Comparison of ENCODE assay signal across 11 cellular contexts in the genomic region with DNA sequence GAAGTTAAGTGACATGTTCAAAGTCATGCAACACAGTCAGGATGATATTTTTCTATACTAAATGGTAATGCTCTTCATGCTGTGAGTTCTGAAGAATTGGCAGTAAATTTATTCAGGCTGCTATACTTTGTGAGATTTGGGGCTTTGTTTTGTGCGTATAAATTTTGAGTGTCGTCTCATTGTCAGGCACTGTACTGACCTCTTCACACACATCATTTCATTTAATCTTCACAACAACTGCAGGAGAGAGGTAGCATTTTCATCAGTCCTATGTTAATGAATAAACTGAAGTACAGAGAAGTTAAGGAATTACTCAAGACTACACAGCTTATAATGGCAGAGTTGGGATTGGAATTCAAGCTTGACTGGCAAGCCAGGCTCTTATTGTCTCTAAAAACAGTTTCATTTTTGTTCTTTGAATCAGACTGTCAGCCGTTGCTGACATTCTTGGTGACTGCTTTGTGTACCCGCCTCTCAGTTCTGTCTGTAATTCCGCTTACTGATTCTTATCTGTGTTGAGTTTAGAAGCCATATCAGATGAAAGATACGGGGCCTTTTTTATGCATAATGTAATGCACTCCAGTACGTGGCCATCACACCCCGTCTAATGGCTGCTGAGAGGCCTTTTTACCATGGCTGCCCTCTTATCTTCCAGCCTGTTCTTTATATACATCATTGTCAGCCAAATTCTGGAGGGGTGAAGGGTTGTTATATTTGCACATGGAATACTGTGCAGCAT.
DNase-seq lines count a peak whose midpoint lies in the region; ATAC-seq, FAIRE-seq and TF ChIP-seq lines count a peak whose summit lies in the region.
"Had no signal": no experiment of that assay in that cellular context is flagged by ENCODE, and none has a peak within 500 bp of the region (broad histone marks: within the 10 kb centered on the region; RNA-seq: fewer than 3 reads in every experiment).

No MANE protein-coding gene starts in this region.

- H3K27ac Mint-ChIP-seq in activated T-helper 1 cell treated with anti-CD3 and anti-CD28 coated beads, Interleukin-12 subunit alpha, Interleukin-12 subunit beta, Interleukin-2, Interleukin-4 antibody, amounts not matched to agents 30 ng/mL and 10 ng/mL and 1 ng/mL, durations not matched to agents 14 hours and 24 hours and 36 hours = peak overlapping the region; percentile 86
- H3K27ac Mint-ChIP-seq in immature natural killer cell (peak overlapping the region; percentile 28 to 94 (median 73)), type B pancreatic cell (peak overlapping the region; percentile 3)

- no peak overlapping the region for H3K4me3 ChIP-seq in HepG2 (replicated peaks in 1 of 3; ENCODE audit: insufficient read depth in 1 of 3, low read depth in 2 of 3, low read length in 3 of 3)
- H3K4me3 ChIP-seq in right lobe of liver = no peak overlapping the region

- TF ChIP-seq POLR2A in HepG2 (IDR thresholded peaks at IDR 0.05; ENCODE audit: insufficient read depth in 1 of 2, low read depth in 2 of 2, low read length in 2 of 2) = no peak
- no peak for TF ChIP-seq POLR2A in right lobe of liver (IDR thresholded peaks at IDR 0.05)

- H3K4me1 ChIP-seq in HepG2 (ENCODE audit: insufficient read depth, low read length) (0 out of 2 replicates have a peak, but pooled peaks cover 7% of the 10 kb centered on the region), right lobe of liver (no peaks in the 10 kb centered on the region)

- H4K20me1 ChIP-seq in HepG2 (ENCODE audit: insufficient read depth, low read length) = no peaks in the 10 kb centered on the region

- peaks cover 3% of the 10 kb centered on the region for H3K9me3 Mint-ChIP-seq in activated T-helper 1 cell treated with anti-CD3 and anti-CD28 coated beads, Interleukin-12 subunit alpha, Interleukin-12 subunit beta, Interleukin-2, Interleukin-4 antibody, amounts not matched to agents 30 ng/mL and 10 ng/mL and 1 ng/mL, durations not matched to agents 14 hours and 24 hours and 36 hours
- H3K9me3 Mint-ChIP-seq in immature natural killer cell (no peaks in the 10 kb centered on the region), type B pancreatic cell (no peaks in the 10 kb centered on the region)

- peak overlapping the region; percentile 61 for H3K4me3 Mint-ChIP-seq in activated T-helper 1 cell treated with anti-CD3 and anti-CD28 coated beads, Interleukin-12 subunit alpha, Interleukin-12 subunit beta, Interleukin-2, Interleukin-4 antibody, amounts not matched to agents 30 ng/mL and 10 ng/mL and 1 ng/mL, durations not matched to agents 14 hours and 24 hours and 36 hours
- H3K4me3 Mint-ChIP-seq in immature natural killer cell (peak overlapping the region in 4 of 5 donors; percentile 19 to 60 (median 36)), type B pancreatic cell (no peak overlapping the region)

- TF ChIP-seq CTCF in HepG2 (CRISPR knock-in tag; IDR thresholded peaks at IDR 0.05) (no peak), right lobe of liver (IDR thresholded peaks at IDR 0.05) (no peak), type B pancreatic cell (conservative IDR thresholded peaks at IDR 0.05) (no peak)

- ATAC-seq in HepG2 (no peak; the same call in 1 of the 3 replicates), right lobe of liver (no peak), HG02840 (IDR thresholded peaks at IDR 0.05; ENCODE audit: low FRiP score, unreplicated experiment) (no peak)

- no peak overlapping the region for H3K9ac ChIP-seq in HepG2 (ENCODE audit: insufficient read depth, low read depth, low read length)

- POLR2A ChIA-PET in HepG2 (lab: Yijun Ruan, JAX) = no interaction called here

- peaks cover 31% of the 10 kb centered on the region for H3K4me1 Mint-ChIP-seq in activated T-helper 1 cell treated with anti-CD3 and anti-CD28 coated beads, Interleukin-12 subunit alpha, Interleukin-12 subunit beta, Interleukin-2, Interleukin-4 antibody, amounts not matched to agents 30 ng/mL and 10 ng/mL and 1 ng/mL, durations not matched to agents 14 hours and 24 hours and 36 hours (ENCODE audit: low read depth)
- H3K4me1 Mint-ChIP-seq in immature natural killer cell (peaks cover 24 to 38% of the 10 kb centered on the region in 2 donors), type B pancreatic cell (ENCODE audit: unreplicated experiment) (peaks cover 9% of the 10 kb centered on the region)

- no TSS peak for BruUV-seq in HepG2 (replicated peaks; lab: Mats Ljungman, UMichigan)

- CTCF ChIA-PET in HepG2 (lab: Yijun Ruan, JAX; ENCODE audit: low intra/inter-chr PET ratio, low total read pairs) = no interaction called here

- in situ Hi-C loops in HepG2 (cut with HindIII; ENCODE audit: extremely low pct_ligation_motif_present, low pct_unique_long_range_greater_than_20kb) = no loop called here

- peaks cover 28% of the 10 kb centered on the region for H3K36me3 Mint-ChIP-seq in activated T-helper 1 cell treated with anti-CD3 and anti-CD28 coated beads, Interleukin-12 subunit alpha, Interleukin-12 subunit beta, Interleukin-2, Interleukin-4 antibody, amounts not matched to agents 30 ng/mL and 10 ng/mL and 1 ng/mL, durations not matched to agents 14 hours and 24 hours and 36 hours (ENCODE audit: low read depth)
- H3K36me3 Mint-ChIP-seq in immature natural killer cell (peaks cover 11 to 45% (median 19%) of the 10 kb centered on the region in 3 donors), type B pancreatic cell (peaks cover 10% of the 10 kb centered on the region)

- H3K36me3 ChIP-seq in HepG2 (replicated peaks in 1 of 2; ENCODE audit: control insufficient read depth in 1 of 2, insufficient read depth in 2 of 2, low read length in 2 of 2) = peaks cover 21 to 66% of the 10 kb centered on the region in 2 experiments
- peaks cover 0 to 19% (median 2%) of the 10 kb centered on the region in 4 donors for H3K36me3 ChIP-seq in right lobe of liver

- DNase-seq in HepG2 (ENCODE audit: low spot score) = peak; percentile 35
- DNase-seq in right lobe of liver = no peak
- peak; percentile 53 for DNase-seq in activated T-helper 1 cell treated with anti-CD3 and anti-CD28 coated beads, Interleukin-12 subunit alpha, Interleukin-12 subunit beta, Interleukin-2, Interleukin-4 antibody, amounts not matched to agents 30 ng/mL and 10 ng/mL and 1 ng/mL, durations not matched to agents 14 hours and 24 hours and 36 hours (ENCODE audit: low spot score)
- peak in 1 of 3 donors; percentile 10 for DNase-seq in immature natural killer cell
- DNase-seq in type B pancreatic cell (ENCODE audit: extremely low spot score, unreplicated experiment) = no peak
- DNase-seq in NCI-H2171 (lab: John Stamatoyannopoulos, UW) = no peak
- DNase-seq in middle frontal gyrus (ENCODE audit: extremely low spot score, low spot score) = no peak
- DNase-seq: DMS79 treated with DMSO at 0.1 percent for 48 hours, HCEC 1CT, NCI-H2029 treated with DMSO at 0.1 percent for 48 hours had no signal

- no peaks in the 10 kb centered on the region for H3K27me3 Mint-ChIP-seq in activated T-helper 1 cell treated with anti-CD3 and anti-CD28 coated beads, Interleukin-12 subunit alpha, Interleukin-12 subunit beta, Interleukin-2, Interleukin-4 antibody, amounts not matched to agents 30 ng/mL and 10 ng/mL and 1 ng/mL, durations not matched to agents 14 hours and 24 hours and 36 hours (ENCODE audit: insufficient read depth)
- H3K27me3 Mint-ChIP-seq in immature natural killer cell (ENCODE audit: low read depth in 3 of 3) (peaks cover 0 to 7% (median 0%) of the 10 kb centered on the region in 3 donors), type B pancreatic cell (no peaks in the 10 kb centered on the region)

- H3K9me3 ChIP-seq in HepG2 (ENCODE audit: low read length) = no peaks in the 10 kb centered on the region
- H3K9me3 ChIP-seq in right lobe of liver = no peaks in the 10 kb centered on the region

- TF ChIP-seq RAD21 in HepG2 (CRISPR knock-in tag; IDR thresholded peaks at IDR 0.05) = no peak

- WGBS in HepG2 (ENCODE audit: low lambda C conversion rate) = 87% methylated on average over 8 of the region's 8 CpGs
- WGBS in right lobe of liver (ENCODE audit: insufficient coverage, low coverage, low lambda C conversion rate, missing lambda C conversion rate) = 60% methylated on average over 7 of the region's 8 CpGs

- H3K4me2 ChIP-seq in HepG2 (ENCODE audit: low read depth, low read length) = no peak overlapping the region

- H3K79me2 ChIP-seq in HepG2 (ENCODE audit: insufficient read depth, low read length) = no peaks in the 10 kb centered on the region

- intact Hi-C loops in HepG2 (cut with micrococcal nuclease; ENCODE audit: unreplicated experiment) (no loop called here), right lobe of liver (cut with DNase I) (no loop called here)
- intact Hi-C loops in activated T-helper 1 cell treated with anti-CD3 and anti-CD28 coated beads, Interleukin-12 subunit alpha, Interleukin-12 subunit beta, Interleukin-2, Interleukin-4 antibody, amounts not matched to agents 30 ng/mL and 10 ng/mL and 1 ng/mL, durations not matched to agents 14 hours and 24 hours and 36 hours (cut with micrococcal nuclease) = loop anchor here (1.0 to 5.0 kb wide), 3 partner anchors 23 to 463 kb away; partner anchors contain the start of gene SF3B5

- H2AFZ ChIP-seq in HepG2 (ENCODE audit: low read length) = no peak overlapping the region

- no peak for FAIRE-seq in HepG2 (lab: Jason Lieb, UNC)

- H3K27ac ChIP-seq in HepG2 (ENCODE audit: extremely low read length, insufficient read depth, low read length) = no peak overlapping the region
- no peak overlapping the region for H3K27ac ChIP-seq in right lobe of liver

- H3K27me3 ChIP-seq in HepG2 (ENCODE audit: control insufficient read depth in 1 of 2, insufficient read depth in 2 of 2, low read length in 2 of 2) (no peaks in the 10 kb centered on the region), right lobe of liver (no peaks in the 10 kb centered on the region)

- TF ChIP-seq EP300 in HepG2 (IDR thresholded peaks at IDR 0.05; ENCODE audit: low read depth in 2 of 2, low read length in 2 of 2) (no peak), HepG2 (CRISPR knock-in tag; IDR thresholded peaks at IDR 0.05; ENCODE audit: borderline replicate concordance) (no peak)

TF ChIP-seq in HepG2, 621 proteins besides CTCF, POLR2A, EP300 and RAD21 (continues in another document):
- TF ChIP-seq PLRG1 (conservative IDR thresholded peaks at IDR 0.05) (no peak), ZNF451 (CRISPR knock-in tag; IDR thresholded peaks at IDR 0.05) (no peak), ZKSCAN1 (IDR thresholded peaks at IDR 0.05; ENCODE audit: low read length) (no peak), ZMYM3 (CRISPR knock-in tag; IDR thresholded peaks at IDR 0.05) (no peak), ZNF660 (CRISPR knock-in tag; IDR thresholded peaks at IDR 0.05; ENCODE audit: borderline replicate concordance, low read depth) (no peak), MYC (CRISPR knock-in tag; IDR thresholded peaks at IDR 0.05; ENCODE audit: borderline replicate concordance) (no peak)

Comparison
In these comparisons a context has a peak if more than half of its experiments do, and no peak if none do; other contexts are left out.
1. DNase-seq: peak in HepG2 (single experiment) and activated T-helper 1 cell treated with anti-CD3 and anti-CD28 coated beads, Interleukin-12 subunit alpha, Interleukin-12 subunit beta, Interleukin-2, Interleukin-4 antibody, amounts not matched to agents 30 ng/mL and 10 ng/mL and 1 ng/mL, durations not matched to agents 14 hours and 24 hours and 36 hours (single experiment); none in right lobe of liver (0 of 3), type B pancreatic cell (single experiment), NCI-H2171 (single experiment) and middle frontal gyrus (single experiment).
2. H3K27ac Mint-ChIP-seq: peak in every context shown above with its lines; median percentile 86 in activated T-helper 1 cell treated with anti-CD3 and anti-CD28 coated beads, Interleukin-12 subunit alpha, Interleukin-12 subunit beta, Interleukin-2, Interleukin-4 antibody, amounts not matched to agents 30 ng/mL and 10 ng/mL and 1 ng/mL, durations not matched to agents 14 hours and 24 hours and 36 hours; 73 in immature natural killer cell; 3 in type B pancreatic cell.